In the genomic region with DNA sequence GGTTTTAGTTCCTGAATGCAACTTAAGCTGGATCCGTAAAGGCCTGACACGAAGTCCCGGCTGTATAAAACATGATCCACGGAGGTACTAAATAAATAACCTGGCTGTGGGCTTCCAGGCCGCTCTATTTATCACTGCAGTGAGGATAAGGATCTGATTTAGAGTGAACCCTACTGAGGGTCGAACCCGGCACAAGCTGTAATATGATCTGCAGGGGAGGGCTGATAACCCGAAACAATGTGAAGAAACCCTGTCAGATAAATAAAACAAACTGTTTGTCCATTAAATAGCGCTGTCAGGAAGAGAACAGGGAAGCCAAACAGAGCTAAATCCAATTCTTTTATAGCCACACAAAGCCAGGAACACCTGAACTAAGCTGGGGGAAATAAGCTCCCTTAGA, we compare ENCODE assay signal across 25 cellular contexts.
DNase-seq lines count a peak whose midpoint lies in the region; ATAC-seq and TF ChIP-seq lines count a peak whose summit lies in the region.
"Had no signal": no experiment of that assay in that cellular context is flagged by ENCODE, and none has a peak within 500 bp of the region (broad histone marks: within the 10 kb centered on the region; RNA-seq: fewer than 3 reads in every experiment).

No MANE protein-coding gene starts in this region.

- no peak overlapping the region for H3K4ac ChIP-seq in mesendoderm (ENCODE audit: low read depth, low read length)

- no peak overlapping the region for H4K5ac ChIP-seq in mesendoderm (ENCODE audit: low read length)

- H2BK5ac ChIP-seq in mesendoderm (ENCODE audit: low read length): no peak overlapping the region

- H3K9ac ChIP-seq in endodermal cell (ENCODE audit: extremely low read depth, low read length, poor library complexity, severe bottlenecking): no peak overlapping the region
- H3K9ac ChIP-seq in mesendoderm (ENCODE audit: low read length): no peak overlapping the region

- no peaks in the 10 kb centered on the region for H3K79me1 ChIP-seq in mesendoderm (ENCODE audit: low read length)

- H3K36me3 ChIP-seq in endodermal cell (ENCODE audit: control insufficient read depth, insufficient read depth, low read length) (no peaks in the 10 kb centered on the region), mesendoderm (ENCODE audit: control insufficient read depth, insufficient read depth, low read length) (no peaks in the 10 kb centered on the region), gastroesophageal sphincter (no peaks in the 10 kb centered on the region)
- H3K36me3 ChIP-seq: SJSA1 had no signal

- peak overlapping the region; percentile 3 for H2BK120ac ChIP-seq in mesendoderm (ENCODE audit: low read depth, low read length)

- in situ Hi-C loops in GM13976 (cut with MboI; ENCODE audit: low sequenced_read_pairs, unreplicated experiment): no loop called here

- peak overlapping the region; percentile 82 for H3K18ac ChIP-seq in mesendoderm (ENCODE audit: low read length)

- H3K56ac ChIP-seq in mesendoderm (ENCODE audit: low read length): peak overlapping the region; percentile 43

- no peak overlapping the region for H3K4me3 ChIP-seq in endodermal cell (ENCODE audit: low read length)
- H3K4me3 ChIP-seq in mesendoderm (ENCODE audit: low read length): no peak overlapping the region
- no peak overlapping the region for H3K4me3 ChIP-seq in gastroesophageal sphincter
- H3K4me3 ChIP-seq: GM12878, SJSA1 had no signal

- no peak for TF ChIP-seq EP300 in gastroesophageal sphincter (IDR thresholded peaks at IDR 0.05)

- peaks cover 24% of the 10 kb centered on the region for H3K4me1 Mint-ChIP-seq in endodermal cell
- H3K4me1 Mint-ChIP-seq: B cell had no signal

- H3K27ac ChIP-seq in endodermal cell (ENCODE audit: low read depth, low read length): no peak overlapping the region
- no peak overlapping the region for H3K27ac ChIP-seq in mesendoderm (ENCODE audit: low read depth, low read length)
- no peak overlapping the region for H3K27ac ChIP-seq in gastroesophageal sphincter
- H3K27ac ChIP-seq: C4-2B, SJSA1 had no signal

- H3K27me3 Mint-ChIP-seq in endodermal cell (ENCODE audit: insufficient read depth): no peaks in the 10 kb centered on the region
- H3K27me3 Mint-ChIP-seq: B cell had no signal

- peak overlapping the region; percentile 79 for H2BK15ac ChIP-seq in mesendoderm (replicated peaks; ENCODE audit: low read depth)

- no peak for TF ChIP-seq CTCF in endodermal cell (conservative IDR thresholded peaks at IDR 0.05)
- no peak for TF ChIP-seq CTCF in gastroesophageal sphincter (IDR thresholded peaks at IDR 0.05)
- no peak for TF ChIP-seq CTCF in GM13976 (IDR thresholded peaks at IDR 0.05; ENCODE audit: borderline replicate concordance, control extremely low read depth, extremely low read depth, insufficient read depth, missing control alignments)

- peaks cover 2% of the 10 kb centered on the region for H3K36me3 Mint-ChIP-seq in endodermal cell (ENCODE audit: low read depth)
- H3K36me3 Mint-ChIP-seq: CD8-positive, alpha-beta T cell had no signal

- H3K27me3 ChIP-seq in endodermal cell (ENCODE audit: control insufficient read depth, insufficient read depth, low read length, poor library complexity, severe bottlenecking) (no peaks in the 10 kb centered on the region), mesendoderm (ENCODE audit: insufficient read depth, low read length, poor library complexity) (no peaks in the 10 kb centered on the region), gastroesophageal sphincter (no peaks in the 10 kb centered on the region)
- H3K27me3 ChIP-seq: SJSA1 had no signal

- no peak overlapping the region for H3K4me2 ChIP-seq in mesendoderm (ENCODE audit: low read length)

- no peak for ATAC-seq in gastroesophageal sphincter
- ATAC-seq: CD8-positive, alpha-beta T cell; GM12878; HCT116 had no signal

- WGBS in endodermal cell (ENCODE audit: insufficient coverage in 1 of 2, insufficient read length in 1 of 2), 2 experiments: 53 to 64% methylated on average over 8 to 9 of the region's 9 CpGs
- no CpG with 5 or more reads among the region's 9 CpGs for WGBS in mesendoderm (ENCODE audit: extremely low coverage, insufficient coverage, low lambda C conversion rate)
- WGBS in gastroesophageal sphincter (ENCODE audit: low coverage in 1 of 2), 2 donors: 29 to 31% methylated on average over 4 to 9 of the region's 9 CpGs

- H3K9me3 Mint-ChIP-seq in endodermal cell: peaks cover 13% of the 10 kb centered on the region

- H3K79me2 ChIP-seq in mesendoderm (ENCODE audit: control insufficient read depth, insufficient read depth, low read length): no peaks in the 10 kb centered on the region

- no peak overlapping the region for H4K8ac ChIP-seq in mesendoderm (ENCODE audit: low read depth, low read length)

- H2AK5ac ChIP-seq in mesendoderm (ENCODE audit: low read length): no peak overlapping the region

- peak; percentile 56 for DNase-seq in NCI-H748 (lab: John Stamatoyannopoulos, UW; ENCODE audit: unreplicated experiment)
- DNase-seq in endodermal cell: no peak
- peak; percentile 67 for DNase-seq in mesendoderm
- no peak for DNase-seq in ecto neural progenitor cell (ENCODE audit: low spot score)
- DNase-seq in NCI-H2081 treated with DMSO at 0.1 percent for 48 hours (lab: John Stamatoyannopoulos, UW): no peak
- no peak for DNase-seq in GM13976 (ENCODE audit: low spot score)
- DNase-seq: Caco-2; CD8-positive, alpha-beta T cell; DMS79; EL; GDM1; NCI-H1048; NCI-H1417 treated with DMSO at 0.1 percent for 48 hours; NCI-H187; NCI-H2107; NCI-H446 treated with DMSO at 0.1 percent for 48 hours; NCI-H526; Right ventricle myocardium superior; RPMI8226 had no signal

- no peak overlapping the region for H3K4me3 Mint-ChIP-seq in endodermal cell
- H3K4me3 Mint-ChIP-seq: B cell; CD8-positive, alpha-beta T cell had no signal

- H3K27ac Mint-ChIP-seq in endodermal cell: peak overlapping the region; percentile 44
- H3K27ac Mint-ChIP-seq: B cell; CD8-positive, alpha-beta T cell had no signal

- H3K9me3 ChIP-seq in endodermal cell (ENCODE audit: control insufficient read depth, low read length) (peaks cover 9% of the 10 kb centered on the region), gastroesophageal sphincter (peaks cover 0 to 10% (median 0%) of the 10 kb centered on the region in 3 donors)
- H3K9me3 ChIP-seq: Caco-2, SJSA1 had no signal

- no peak overlapping the region for H3K23ac ChIP-seq in mesendoderm (ENCODE audit: low read length)

- no peak for TF ChIP-seq POLR2A in gastroesophageal sphincter (IDR thresholded peaks at IDR 0.05)

- H3K4me1 ChIP-seq in endodermal cell (ENCODE audit: control insufficient read depth, insufficient read depth, low read length) (peaks cover 5% of the 10 kb centered on the region), mesendoderm (ENCODE audit: control insufficient read depth, low read depth, low read length) (peaks cover 8% of the 10 kb centered on the region), gastroesophageal sphincter (no peaks in the 10 kb centered on the region)
- H3K4me1 ChIP-seq: Caco-2, SJSA1 had no signal

Comparison
In these comparisons a context has a peak if more than half of its experiments do, and no peak if none do; other contexts are left out.
1. DNase-seq: peak in NCI-H748 (single experiment) and mesendoderm (single experiment); none in endodermal cell (single experiment), ecto neural progenitor cell (single experiment), NCI-H2081 treated with DMSO at 0.1 percent for 48 hours (single experiment) and GM13976 (single experiment).